Comparison of ENCODE assay signal across 13 cellular contexts in the genomic region with DNA sequence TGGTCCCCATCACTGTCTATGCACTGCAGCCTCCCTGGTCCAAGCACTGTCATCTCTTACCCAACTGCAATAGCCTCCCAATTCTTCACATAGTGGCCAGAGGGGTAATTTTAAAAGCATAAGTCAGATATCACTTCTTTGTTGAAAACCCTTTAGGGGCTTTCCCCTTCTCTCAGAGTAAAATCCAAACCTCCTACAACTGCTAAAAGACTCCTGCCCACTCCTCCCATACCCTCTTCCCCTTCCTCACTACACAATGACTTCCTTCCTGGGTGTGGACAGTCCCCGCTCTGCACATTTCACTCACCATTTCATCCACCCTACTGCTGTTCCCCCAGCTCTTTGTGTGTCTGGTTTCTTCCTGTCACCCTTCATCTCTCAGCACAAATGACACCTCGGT. TPM values are rescaled to one million over a fixed set of nuclear protein-coding genes. Genes with fewer than 3 reads are reported as not detected.
DNase-seq lines count a peak whose midpoint lies in the region; ATAC-seq, FAIRE-seq and TF ChIP-seq lines count a peak whose summit lies in the region.
"Had no signal": no experiment of that assay in that cellular context is flagged by ENCODE, and none has a peak within 500 bp of the region (broad histone marks: within the 10 kb centered on the region; RNA-seq: fewer than 3 reads in every experiment).

No MANE protein-coding gene starts in this region.

- H4K20me1 ChIP-seq in GM12878 (ENCODE audit: control insufficient read depth, insufficient read depth) = no peaks in the 10 kb centered on the region

- RAD21 ChIA-PET in GM12878 (lab: Charles Lee; ENCODE audit: unreplicated experiment) = interaction anchor here (0.7 to 0.9 kb wide), 2 partner anchors 16 to 39 kb away, joined by 4 to 7 read pairs; no protein-coding TSS in a partner anchor

- no peaks in the 10 kb centered on the region; the same call in 1 of the 3 replicates for H3K9me3 ChIP-seq in GM12878 (replicated peaks; ENCODE audit: control insufficient read depth, insufficient read depth, low read length)

- peak; percentile 96 for FAIRE-seq in GM12878 (lab: Jason Lieb, UNC)
- FAIRE-seq: astrocyte had no signal

- SMC1A ChIA-PET in GM12878 (lab: Charles Lee; ENCODE audit: uncharacterized antibody, unreplicated experiment) = interaction anchor here (0.7 to 9.8 kb wide), 2 partner anchors 15 to 31 kb away, joined by 5 to 132 read pairs; no protein-coding TSS in a partner anchor

- DNase-seq in GM12878 (ENCODE audit: low read depth, low spot score) = no peak
- no peak for DNase-seq in NCI-H2196 treated with DMSO at 0.1 percent for 48 hours (lab: John Stamatoyannopoulos, UW; ENCODE audit: unreplicated experiment)
- DNase-seq in HEK293T (ENCODE audit: extremely low spot score) = no peak
- no peak for DNase-seq in midbrain (lab: John Stamatoyannopoulos, UW)
- DNase-seq in stimulated activated naive CD4-positive, alpha-beta T cell treated with Interleukin-2 at 50 U/mL for 16 hours (lab: John Stamatoyannopoulos, UW) = no peak
- DNase-seq: foreskin fibroblast; NCI-H1105; stimulated activated CD4-positive, alpha-beta T cell treated with anti-CD3 and anti-CD28 coated beads, Interleukin-2, amount 100 ng/mL, for 24 hours had no signal

- no TSS peak for BruUV-seq in GM12878 (replicated peaks; lab: Mats Ljungman, UMichigan)

- H3K27me3 ChIP-seq in GM12878 (replicated peaks in 1 of 2; ENCODE audit: control insufficient read depth in 2 of 2, insufficient read depth in 2 of 2, low read length in 1 of 2) = no peaks in the 10 kb centered on the region

- no peak for TF ChIP-seq CTCF in GM12878 (IDR thresholded peaks at IDR 0.05 in 2 of 3, conservative IDR thresholded peaks at IDR 0.05 in 1 of 3; ENCODE audit: control insufficient read depth in 2 of 3, extremely low read depth in 1 of 3, insufficient read depth in 1 of 3, low read depth in 3 of 3, low read length in 3 of 3)

- CTCF ChIA-PET in GM12878 (lab: Yijun Ruan, JAX) = no interaction called here
- CTCF ChIA-PET in HEK293T (lab: Yijun Ruan, JAX) = no interaction called here

- ATAC-seq in GM18858 (IDR thresholded peaks at IDR 0.05; ENCODE audit: unreplicated experiment) (peak; percentile 69), GM21515 (IDR thresholded peaks at IDR 0.05; ENCODE audit: unreplicated experiment) (peak; percentile 64), HG03280 (IDR thresholded peaks at IDR 0.05; ENCODE audit: unreplicated experiment) (peak; percentile 43), GM12878 (peak; percentile 72)

- 0 out of 2 replicates have a peak, but pooled peaks have one; percentile 8 for TF ChIP-seq RAD21 in GM12878 (IDR thresholded peaks at IDR 0.05; ENCODE audit: insufficient read depth, low read depth, low read length)

- H3K36me3 ChIP-seq in GM12878 (ENCODE audit: control insufficient read depth in 2 of 2, insufficient read depth in 2 of 2, low read length in 1 of 2) = peaks cover 1 to 5% of the 10 kb centered on the region in 2 experiments; a peak in 1 of 4 replicates

- WGBS in GM12878 (ENCODE audit: insufficient coverage, insufficient replicate concordance, low lambda C conversion rate, missing lambda C conversion rate) = 0% methylated on average over 2 of the region's 2 CpGs

- H3K4me2 ChIP-seq in GM12878 (ENCODE audit: control insufficient read depth, insufficient read depth) = peak overlapping the region; percentile 72

- H3K9ac ChIP-seq in GM12878 (ENCODE audit: control insufficient read depth, insufficient read depth, low read length) = peak overlapping the region; percentile 22

- intact Hi-C loops in GM12878 (cut with micrococcal nuclease; ENCODE audit: unreplicated experiment) = loop anchor here (1.0 kb wide), 1 partner anchor 18 kb away; no protein-coding TSS in a partner anchor

- in situ Hi-C loops in GM12878 (cut with MboI) = loop anchor here (25.0 kb wide), 1 partner anchor 1924 kb away; a partner anchor contains a TSS

- POLR2A ChIA-PET in GM12878 (lab: Charles Lee) = interaction anchor here (0.7 to 8.7 kb wide), 3 partner anchors 10 to 15 kb away, joined by 3 to 69 read pairs (median 4); no protein-coding TSS in a partner anchor
- POLR2A ChIA-PET in HEK293T (lab: Yijun Ruan, JAX) = no interaction called here

- peak; percentile 56; the same call in 1 of the 2 replicates for TF ChIP-seq POLR2A in GM12878 (IDR thresholded peaks at IDR 0.05; ENCODE audit: low read depth, low read length)

- H3K79me2 ChIP-seq in GM12878 (ENCODE audit: control insufficient read depth, insufficient read depth, low read length) = peaks cover 91% of the 10 kb centered on the region

- peak in 1 of 2 experiments; percentile 47; a peak in 1 of 4 replicates for TF ChIP-seq EP300 in GM12878 (IDR thresholded peaks at IDR 0.05; ENCODE audit: borderline replicate concordance in 1 of 2, control insufficient read depth in 1 of 2, low read depth in 2 of 2, low read length in 2 of 2)

- H2AFZ ChIP-seq in GM12878 (ENCODE audit: control insufficient read depth, low read depth, low read length) = peak overlapping the region; percentile 15; the same call in 1 of the 2 replicates

- H3K4me3 ChIP-seq in GM12878 = peak overlapping the region; percentile 62
- H3K4me3 ChIP-seq: SK-N-MC had no signal

- H3K4me1 ChIP-seq in GM12878 (ENCODE audit: control insufficient read depth, insufficient read depth, low read length) = peaks cover 23% of the 10 kb centered on the region

- peak overlapping the region; percentile 77 for H3K27ac ChIP-seq in GM12878 (ENCODE audit: control insufficient read depth, insufficient read depth)
- H3K27ac ChIP-seq: SK-N-MC had no signal

TF ChIP-seq in GM12878, 131 proteins besides CTCF, POLR2A, EP300 and RAD21 (continues in another document):
- peak; percentile 31; the same call in 1 of the 2 replicates for TF ChIP-seq PAX5 (IDR thresholded peaks at IDR 0.05; ENCODE audit: borderline replicate concordance, low read depth, low read length)
- TF ChIP-seq KDM1A (IDR thresholded peaks at IDR 0.05; ENCODE audit: borderline replicate concordance) = no peak

TF ChIP-seq in HEK293T, 16 proteins besides CTCF, POLR2A, EP300 and RAD21:
- TF ChIP-seq TARDBP (IDR thresholded peaks at IDR 0.05) = no peak
- no peak for TF ChIP-seq FOXM1 (IDR thresholded peaks at IDR 0.05; ENCODE audit: borderline replicate concordance)
- no peak for TF ChIP-seq SUZ12 (IDR thresholded peaks at IDR 0.05)
- no peak for TF ChIP-seq NFRKB (IDR thresholded peaks at IDR 0.05)
- no peak for TF ChIP-seq FOXA1 (IDR thresholded peaks at IDR 0.05)

RNA-seq across cellular contexts. Expression of a gene that starts 8.3 kb away (rescaled TPM):
- total RNA-seq in GM12878 (2013; cell fraction: nucleolus; rRNA removed) = 522 and 548 TPM in 2 replicates
- total RNA-seq in GM12878 (2014; rRNA removed) (228 and 233 TPM in 2 replicates), GM12878 (2014; rRNA removed; fragmentation: Illumina TruSeq; extraction: Trizol) (109 and 114 TPM in 2 replicates), GM12878 (2021) (103 and 110 TPM in 2 replicates)
- 84.9 TPM for polyA plus RNA-seq in GM12878 (2011; ENCODE audit: low read depth)
- polyA plus RNA-seq in GM12878 (2011; rRNA removed) (165 and 228 TPM in 2 replicates), GM12878 (2014; fragmentation: Illumina TruSeq; extraction: Trizol) (116 and 143 TPM in 2 replicates), GM12878 (2014; fragmentation: Nextera tagmentation; extraction: Ambion mirVana) (10 to 100 TPM; 25.9 to 46.7 TPM), GM12878 (2014; rRNA removed) (189 and 218 TPM in 2 replicates), GM12878 (2016; fragmentation: Nextera tagmentation; extraction: Ambion mirVana) (100 to 1,000 TPM; 105 to 106 TPM)
- polyA plus RNA-seq in GM12878 (2011; cell fraction: cytosol; rRNA removed) = 83.5 and 87.5 TPM in 2 replicates
- 296 and 374 TPM in 2 replicates for polyA plus RNA-seq in GM12878 (2011; cell fraction: nucleus; rRNA removed)
- 66.6 and 97.7 TPM in 2 replicates for polyA plus RNA-seq in GM12878 (2012)
- 87.4 and 94.8 TPM in 2 replicates for polyA minus RNA-seq in GM12878 (2011; rRNA and poly(A)+ RNA removed)
- polyA minus RNA-seq in GM12878 (2011; cell fraction: cytosol; rRNA and poly(A)+ RNA removed) = 40.2 and 47.3 TPM in 2 replicates
- 184 and 227 TPM in 2 replicates for polyA minus RNA-seq in GM12878 (2011; cell fraction: nucleus; rRNA and poly(A)+ RNA removed)

RNA-seq across cellular contexts. Expression of a gene that starts 59.7 kb away (rescaled TPM):
- total RNA-seq in GM12878 (2013; cell fraction: nucleolus; rRNA removed) = 0.79 and 1.2 TPM in 2 replicates
- 2.3 and 2.5 TPM in 2 replicates for total RNA-seq in GM12878 (2014; rRNA removed)
- total RNA-seq in GM12878 (2014; rRNA removed; fragmentation: Illumina TruSeq; extraction: Trizol) = 3.6 and 3.7 TPM in 2 replicates
- total RNA-seq in GM12878 (2021) = 3.2 and 4.1 TPM in 2 replicates
- 1.3 TPM for polyA plus RNA-seq in GM12878 (2011; ENCODE audit: low read depth)
- 0.46 and 0.48 TPM in 2 replicates for polyA plus RNA-seq in GM12878 (2011; rRNA removed)
- polyA plus RNA-seq in GM12878 (2011; cell fraction: cytosol; rRNA removed) = 0.13 and 0.18 TPM in 2 replicates
- 0.94 and 1.1 TPM in 2 replicates for polyA plus RNA-seq in GM12878 (2011; cell fraction: nucleus; rRNA removed)
- 2.1 and 2.5 TPM in 2 replicates for polyA plus RNA-seq in GM12878 (2012)
- 6.1 and 6.5 TPM in 2 replicates for polyA plus RNA-seq in GM12878 (2014; fragmentation: Illumina TruSeq; extraction: Trizol)
- 1 to 10 TPM; 2.0 to 2.7 TPM for polyA plus RNA-seq in GM12878 (2014; fragmentation: Nextera tagmentation; extraction: Ambion mirVana)
- 6.6 and 7.4 TPM in 2 replicates for polyA plus RNA-seq in GM12878 (2014; rRNA removed)
- polyA plus RNA-seq in GM12878 (2016; fragmentation: Nextera tagmentation; extraction: Ambion mirVana) = 1 to 10 TPM; 4.0 to 4.5 TPM
- polyA minus RNA-seq in GM12878 (2011; rRNA and poly(A)+ RNA removed) = 0.22 TPM in 1 of 2 replicates, not detected in the other
- polyA minus RNA-seq in GM12878 (2011; cell fraction: cytosol; rRNA and poly(A)+ RNA removed) = not detected in 2 replicates
- 0.29 TPM in 1 of 2 replicates, not detected in the other for polyA minus RNA-seq in GM12878 (2011; cell fraction: nucleus; rRNA and poly(A)+ RNA removed)
